ENCODE assay signal across 20 cellular contexts in genomic region chr6:84455630-84456029, GRCh38.
"Had no signal": no experiment of that assay in that cellular context is flagged by ENCODE, and none has a peak within 500 bp of the region (broad histone marks: within the 10 kb centered on the region; RNA-seq: fewer than 3 reads in every experiment).

No MANE protein-coding gene starts in this region.

- H3K9ac ChIP-seq: parathyroid adenoma had no signal

- H3K36me3 ChIP-seq: brain microvascular endothelial cell, gastroesophageal sphincter, thyroid gland, uterus had no signal

- H3K79me2 ChIP-seq: parathyroid adenoma had no signal

- H3K27me3 Mint-ChIP-seq: activated CD4-positive, alpha-beta T cell treated with anti-CD3 and anti-CD28 coated beads, Interleukin-2, amount 10 ng/mL, durations not matched to agents 7 days and 5 days; activated naive CD8-positive, alpha-beta T cell; central memory CD8-positive, alpha-beta T cell; naive B cell; stimulated activated naive B cell treated with anti-CD40 and anti-IgM and Interleukin-4, amounts not matched to agents 10 μg/mL and 1 μg/mL and 100 μg/mL, for 72 hours had no signal

- H3K9me3 Mint-ChIP-seq: activated CD4-positive, alpha-beta T cell treated with anti-CD3 and anti-CD28 coated beads, Interleukin-2, amount 10 ng/mL, durations not matched to agents 7 days and 5 days; central memory CD8-positive, alpha-beta T cell had no signal

- FAIRE-seq: islet of Langerhans had no signal

- H3K27me3 ChIP-seq: brain microvascular endothelial cell, gastroesophageal sphincter, thyroid gland, uterus had no signal

- H3K36me3 Mint-ChIP-seq: activated naive CD8-positive, alpha-beta T cell; naive B cell; stimulated activated naive B cell treated with anti-CD40 and anti-IgM and Interleukin-4, amounts not matched to agents 10 μg/mL and 1 μg/mL and 100 μg/mL, for 72 hours had no signal

- H3K4me1 ChIP-seq: gastroesophageal sphincter, parathyroid adenoma, thyroid gland, uterus had no signal

- ATAC-seq: activated T-cell treated with anti-CD3 and anti-CD28 coated beads, Interleukin-2, amount 50 U/mL, for 72 hours; gastroesophageal sphincter; left lobe of liver; stimulated activated naive B cell treated with anti-CD40 and anti-IgM and Interleukin-4, amounts not matched to agents 10 μg/mL and 1 μg/mL and 100 μg/mL, for 72 hours had no signal

- H3K4me1 Mint-ChIP-seq: activated CD4-positive, alpha-beta T cell treated with anti-CD3 and anti-CD28 coated beads, Interleukin-2, amount 10 ng/mL, durations not matched to agents 7 days and 5 days; central memory CD8-positive, alpha-beta T cell; naive B cell; stimulated activated naive B cell treated with anti-CD40 and anti-IgM and Interleukin-4, amounts not matched to agents 10 μg/mL and 1 μg/mL and 100 μg/mL, for 72 hours had no signal

- DNase-seq: activated CD4-positive, alpha-beta T cell treated with anti-CD3 and anti-CD28 coated beads, Interleukin-2, amount 10 ng/mL, durations not matched to agents 7 days and 5 days; activated CD4-positive, CD25-positive, alpha-beta regulatory T cell; activated CD8-positive, alpha-beta memory T cell treated with anti-CD3 and anti-CD28 coated beads, Interleukin-2, amount 50 U/mL, for 48 hours; activated gamma-delta T cell; activated T-cell treated with anti-CD3 and anti-CD28 coated beads, Interleukin-2, amount 50 U/mL, for 72 hours; anterior cingulate cortex; brain microvascular endothelial cell; effector memory CD4-positive, alpha-beta T cell; mammary epithelial cell; naive B cell; retina; stimulated activated naive B cell treated with anti-CD40 and anti-IgM and Interleukin-4, amounts not matched to agents 10 μg/mL and 1 μg/mL and 100 μg/mL, for 72 hours; thyroid gland; uterus had no signal

- H3K9me3 ChIP-seq: gastroesophageal sphincter, thyroid gland, uterus had no signal

- H3K27ac Mint-ChIP-seq: activated CD4-positive, alpha-beta T cell treated with anti-CD3 and anti-CD28 coated beads, Interleukin-2, amount 10 ng/mL, durations not matched to agents 7 days and 5 days; activated naive CD8-positive, alpha-beta T cell; activated T-cell treated with anti-CD3 and anti-CD28 coated beads, Interleukin-2, amount 50 U/mL, for 72 hours; naive B cell; stimulated activated naive B cell treated with anti-CD40 and anti-IgM and Interleukin-4, amounts not matched to agents 10 μg/mL and 1 μg/mL and 100 μg/mL, for 72 hours had no signal

- H3K4me3 Mint-ChIP-seq: activated CD4-positive, alpha-beta T cell treated with anti-CD3 and anti-CD28 coated beads, Interleukin-2, amount 10 ng/mL, durations not matched to agents 7 days and 5 days; activated naive CD8-positive, alpha-beta T cell; activated T-cell treated with anti-CD3 and anti-CD28 coated beads, Interleukin-2, amount 50 U/mL, for 72 hours; central memory CD8-positive, alpha-beta T cell; naive B cell; stimulated activated naive B cell treated with anti-CD40 and anti-IgM and Interleukin-4, amounts not matched to agents 10 μg/mL and 1 μg/mL and 100 μg/mL, for 72 hours had no signal

- H3K27ac ChIP-seq: brain microvascular endothelial cell, gastroesophageal sphincter, parathyroid adenoma, thyroid gland, uterus had no signal

- H2AFZ ChIP-seq: parathyroid adenoma had no signal

- H3K4me3 ChIP-seq: gastroesophageal sphincter, thyroid gland, uterus had no signal
